Comparison of ENCODE assay signal across 8 cellular contexts in the genomic region with DNA sequence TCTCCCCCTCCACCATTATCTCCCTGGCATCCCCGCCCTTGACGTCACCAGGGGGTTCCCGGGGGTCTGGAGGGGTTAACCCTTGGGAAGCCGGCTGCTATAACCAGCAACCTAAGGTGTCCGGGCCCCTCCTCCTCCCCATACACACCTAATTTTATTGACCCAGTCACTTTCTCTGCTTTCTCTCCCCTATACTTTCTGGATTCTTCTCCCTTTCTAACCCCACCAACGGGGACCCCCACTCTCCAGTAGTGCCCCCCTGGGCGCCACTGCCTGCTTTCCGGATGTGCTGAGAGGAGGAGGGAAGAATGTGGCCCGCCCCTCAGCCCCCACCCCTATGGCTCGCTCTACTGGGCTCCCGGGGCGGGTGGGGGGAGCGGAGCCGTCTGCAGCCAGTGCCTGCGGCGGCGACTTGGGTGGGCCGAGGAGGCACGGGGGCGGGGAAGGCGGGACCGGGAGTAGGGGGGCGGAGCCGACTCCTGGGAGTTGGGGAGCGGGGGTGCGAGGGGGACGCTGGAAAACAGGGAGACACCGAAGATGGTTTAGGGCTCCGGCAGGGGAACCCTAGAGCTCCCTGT. TPM values are rescaled to one million over a fixed set of nuclear protein-coding genes. Genes with fewer than 3 reads are reported as not detected.
DNase-seq lines count a peak whose midpoint lies in the region; ATAC-seq, FAIRE-seq and TF ChIP-seq lines count a peak whose summit lies in the region.

No MANE protein-coding gene starts in this region.

- no peaks in the 10 kb centered on the region for H3K9me3 ChIP-seq in CD8-positive, alpha-beta T cell (ENCODE audit: low read length)
- H3K9me3 ChIP-seq in HUES6 (ENCODE audit: control insufficient read depth, insufficient read depth, low read depth, low read length): no peaks in the 10 kb centered on the region
- no peaks in the 10 kb centered on the region for H3K9me3 ChIP-seq in neural progenitor cell (ENCODE audit: low read depth)

- no peaks in the 10 kb centered on the region for H3K36me3 ChIP-seq in CD8-positive, alpha-beta T cell (ENCODE audit: insufficient read depth, low read length)
- H3K36me3 ChIP-seq in HUES6 (ENCODE audit: control insufficient read depth, insufficient read depth, low read length) (0 out of 2 replicates have a peak, but pooled peaks cover 2% of the 10 kb centered on the region), neural progenitor cell (no peaks in the 10 kb centered on the region)

- H3K27me3 ChIP-seq in CD8-positive, alpha-beta T cell (ENCODE audit: insufficient read depth, low read length): no peaks in the 10 kb centered on the region
- H3K27me3 ChIP-seq in HUES6 (ENCODE audit: control insufficient read depth, insufficient read depth, low read length): no peaks in the 10 kb centered on the region
- peaks cover 16% of the 10 kb centered on the region for H3K27me3 ChIP-seq in neural progenitor cell

- H3K27ac ChIP-seq in CD8-positive, alpha-beta T cell (ENCODE audit: low read depth, low read length): no peak overlapping the region
- H3K27ac ChIP-seq in HUES6 (ENCODE audit: low read depth, low read length): peak overlapping the region; percentile 74
- peak overlapping the region; percentile 35 for H3K27ac ChIP-seq in neural progenitor cell

- no peak overlapping the region for H3K27ac Mint-ChIP-seq in CD8-positive, alpha-beta T cell
- no peak overlapping the region for H3K27ac Mint-ChIP-seq in activated CD8-positive, alpha-beta memory T cell treated with anti-CD3 and anti-CD28 coated beads, Interleukin-2, amount 10 ng/mL, durations not matched to agents 7 days and 5 days
- H3K27ac Mint-ChIP-seq in neural progenitor cell: no peak overlapping the region

- peaks cover 2% of the 10 kb centered on the region for H3K36me3 Mint-ChIP-seq in CD8-positive, alpha-beta T cell
- H3K36me3 Mint-ChIP-seq in activated CD8-positive, alpha-beta memory T cell treated with anti-CD3 and anti-CD28 coated beads, Interleukin-2, amount 10 ng/mL, durations not matched to agents 7 days and 5 days: no peaks in the 10 kb centered on the region
- H3K36me3 Mint-ChIP-seq in neural progenitor cell: no peaks in the 10 kb centered on the region

- FAIRE-seq in frontal cortex (lab: Jason Lieb, UNC) (no peak), GM12891 (lab: Jason Lieb, UNC) (no peak)

- CTCF ChIA-PET in CD8-positive, alpha-beta T cell (lab: Charles Lee): interaction anchor here (1.0 to 12.6 kb wide), 12 partner anchors 9 to 184 kb away, joined by 3 to 177 read pairs (median 7); a partner anchor contains a TSS
- CTCF ChIA-PET in activated CD8-positive, alpha-beta memory T cell treated with anti-CD3 and anti-CD28 coated beads, Interleukin-2, amount 10 ng/mL, durations not matched to agents 7 days and 5 days (lab: Charles Lee): interaction anchor here (0.6 to 15.0 kb wide), 17 partner anchors 10 to 280 kb away, joined by 3 to 193 read pairs (median 6); a partner anchor contains a TSS

- H3K4me3 Mint-ChIP-seq in CD8-positive, alpha-beta T cell: peak overlapping the region; percentile 92
- peak overlapping the region; percentile 82 for H3K4me3 Mint-ChIP-seq in activated CD8-positive, alpha-beta memory T cell treated with anti-CD3 and anti-CD28 coated beads, Interleukin-2, amount 10 ng/mL, durations not matched to agents 7 days and 5 days
- H3K4me3 Mint-ChIP-seq in neural progenitor cell: peak overlapping the region; percentile 89

- no peak overlapping the region for H2AFZ ChIP-seq in neural progenitor cell (replicated peaks)

- H4K20me1 ChIP-seq in neural progenitor cell (ENCODE audit: low read depth): peaks cover 20% of the 10 kb centered on the region

- H3K9ac ChIP-seq in HUES6 (ENCODE audit: low read length): peak overlapping the region; percentile 76
- H3K9ac ChIP-seq in neural progenitor cell: no peak overlapping the region

- peak overlapping the region; percentile 86 for H3K4me2 ChIP-seq in neural progenitor cell

- ATAC-seq in CD8-positive, alpha-beta T cell: no peak
- peak; percentile 13 for ATAC-seq in activated CD8-positive, alpha-beta memory T cell treated with anti-CD3 and anti-CD28 coated beads, Interleukin-2, amount 10 ng/mL, durations not matched to agents 7 days and 5 days
- no peak for ATAC-seq in HG03342 (IDR thresholded peaks at IDR 0.05; ENCODE audit: unreplicated experiment)

- TF ChIP-seq CTCF in CD8-positive, alpha-beta T cell (IDR thresholded peaks at IDR 0.05): no peak
- TF ChIP-seq CTCF in neural progenitor cell (IDR thresholded peaks at IDR 0.05): no peak

- peak in 3 of 7 experiments; percentile 39 to 55 (median 43) for DNase-seq in CD8-positive, alpha-beta T cell
- DNase-seq in activated CD8-positive, alpha-beta memory T cell treated with anti-CD3 and anti-CD28 coated beads, Interleukin-2, amount 10 ng/mL, durations not matched to agents 7 days and 5 days: peak; percentile 66
- peak; percentile 61 to 70 for DNase-seq in frontal cortex (ENCODE audit: low spot score in 2 of 2)
- DNase-seq in neural progenitor cell (ENCODE audit: low spot score): peak; percentile 87
- no peak for DNase-seq in NCI-H2107 (lab: John Stamatoyannopoulos, UW)
- DNase-seq in GM12891 (ENCODE audit: insufficient read length, low spot score): no peak

- peaks cover 34% of the 10 kb centered on the region for H3K4me1 Mint-ChIP-seq in CD8-positive, alpha-beta T cell (ENCODE audit: low read depth)
- H3K4me1 Mint-ChIP-seq in activated CD8-positive, alpha-beta memory T cell treated with anti-CD3 and anti-CD28 coated beads, Interleukin-2, amount 10 ng/mL, durations not matched to agents 7 days and 5 days: peaks cover 46% of the 10 kb centered on the region
- H3K4me1 Mint-ChIP-seq in neural progenitor cell: peaks cover 30% of the 10 kb centered on the region

- no peak for TF ChIP-seq POLR2A in GM12891 (IDR thresholded peaks at IDR 0.05; ENCODE audit: low read depth, low read length)

- H3K4me1 ChIP-seq in CD8-positive, alpha-beta T cell (ENCODE audit: insufficient read depth, low read length): peaks cover 20% of the 10 kb centered on the region
- H3K4me1 ChIP-seq in HUES6 (ENCODE audit: control insufficient read depth, insufficient read depth, low read length) (peaks cover 17% of the 10 kb centered on the region), neural progenitor cell (peaks cover 20% of the 10 kb centered on the region)

- intact Hi-C loops in CD8-positive, alpha-beta T cell (cut with DNase I, micrococcal nuclease): loop anchor here in 1 of 2 experiments (5.0 to 10.0 kb wide), 2 partner anchors 281 to 383 kb away; a partner anchor contains a TSS

- H3F3A ChIP-seq in neural progenitor cell (ENCODE audit: low read depth): peaks cover 33% of the 10 kb centered on the region

- H3K79me2 ChIP-seq in neural progenitor cell (ENCODE audit: low read depth): no peaks in the 10 kb centered on the region

- POLR2A ChIA-PET in CD8-positive, alpha-beta T cell (lab: Charles Lee): interaction anchor here (0.8 to 2.9 kb wide), 5 partner anchors 16 to 59 kb away, joined by 3 to 20 read pairs (median 4); a partner anchor contains a TSS

- peaks cover 3% of the 10 kb centered on the region for H3K27me3 Mint-ChIP-seq in CD8-positive, alpha-beta T cell (ENCODE audit: low read depth)
- peaks cover 18% of the 10 kb centered on the region for H3K27me3 Mint-ChIP-seq in activated CD8-positive, alpha-beta memory T cell treated with anti-CD3 and anti-CD28 coated beads, Interleukin-2, amount 10 ng/mL, durations not matched to agents 7 days and 5 days
- peaks cover 39% of the 10 kb centered on the region for H3K27me3 Mint-ChIP-seq in neural progenitor cell (ENCODE audit: insufficient read depth, low read depth)

- H3K9me3 Mint-ChIP-seq in CD8-positive, alpha-beta T cell: no peaks in the 10 kb centered on the region
- H3K9me3 Mint-ChIP-seq in activated CD8-positive, alpha-beta memory T cell treated with anti-CD3 and anti-CD28 coated beads, Interleukin-2, amount 10 ng/mL, durations not matched to agents 7 days and 5 days (ENCODE audit: low read depth): no peaks in the 10 kb centered on the region
- H3K9me3 Mint-ChIP-seq in neural progenitor cell: no peaks in the 10 kb centered on the region

- H3K4me3 ChIP-seq in CD8-positive, alpha-beta T cell (ENCODE audit: low read depth, low read length): peak overlapping the region; percentile 52
- H3K4me3 ChIP-seq in HUES6 (ENCODE audit: low read depth, low read length) (peak overlapping the region; percentile 80), neural progenitor cell (peak overlapping the region; percentile 53)

TF ChIP-seq in GM12891, 5 proteins besides CTCF, POLR2A, EP300 and RAD21 (continues in another document):
- no peak for TF ChIP-seq PAX5 (IDR thresholded peaks at IDR 0.05; ENCODE audit: insufficient read depth, low read length, severe bottlenecking)
- no peak for TF ChIP-seq SPI1 (IDR thresholded peaks at IDR 0.05; ENCODE audit: low read depth, low read length)

RNA-seq across cellular contexts. Expression of a gene that starts 1.8 kb away (rescaled TPM):
- total RNA-seq in CD8-positive, alpha-beta T cell: 1 to 10 TPM in 1 of 2 experiments, under 1 TPM in 1; 0.67 to 1.2 TPM
- under 1 TPM; 0.52 to 0.53 TPM for total RNA-seq in activated CD8-positive, alpha-beta memory T cell treated with anti-CD3 and anti-CD28 coated beads, Interleukin-2, amount 10 ng/mL, durations not matched to agents 7 days and 5 days
- under 0.01 TPM for total RNA-seq in frontal cortex
- total RNA-seq in neural progenitor cell (ENCODE audit: low replicate concordance): 0.12 and 0.71 TPM in 2 replicates
- polyA plus RNA-seq in GM12891 (2012; ENCODE audit: low read depth, missing spikeins): 0.42 TPM

RNA-seq across cellular contexts. Expression of a gene that starts 6.3 kb away (rescaled TPM):
- total RNA-seq in CD8-positive, alpha-beta T cell: not detected
- total RNA-seq in activated CD8-positive, alpha-beta memory T cell treated with anti-CD3 and anti-CD28 coated beads, Interleukin-2, amount 10 ng/mL, durations not matched to agents 7 days and 5 days: under 1 TPM in 1 of 2 experiments, not detected in 1; 0.35 TPM
- total RNA-seq in frontal cortex (not detected), neural progenitor cell (ENCODE audit: low replicate concordance) (2.6 TPM in 1 of 2 replicates, not detected in the other)
- 0.41 TPM for polyA plus RNA-seq in GM12891 (2012; ENCODE audit: low read depth, missing spikeins)

RNA-seq across cellular contexts. Expression of a gene that starts 18.3 kb away (rescaled TPM):
- total RNA-seq in CD8-positive, alpha-beta T cell: 100 to 1,000 TPM; 367 to 377 TPM
- 100 to 1,000 TPM; 234 to 363 TPM for total RNA-seq in activated CD8-positive, alpha-beta memory T cell treated with anti-CD3 and anti-CD28 coated beads, Interleukin-2, amount 10 ng/mL, durations not matched to agents 7 days and 5 days
- total RNA-seq in frontal cortex (1.2 TPM), neural progenitor cell (ENCODE audit: low replicate concordance) (0.62 TPM in 1 of 2 replicates, not detected in the other)
- polyA plus RNA-seq in GM12891 (2012; ENCODE audit: low read depth, missing spikeins): 71.0 TPM

RNA-seq across cellular contexts. Expression of a gene that starts 26.5 kb away (rescaled TPM):
- 100 to 1,000 TPM; 213 to 226 TPM for total RNA-seq in CD8-positive, alpha-beta T cell
- total RNA-seq in activated CD8-positive, alpha-beta memory T cell treated with anti-CD3 and anti-CD28 coated beads, Interleukin-2, amount 10 ng/mL, durations not matched to agents 7 days and 5 days: 100 to 1,000 TPM; 283 to 384 TPM
- total RNA-seq in frontal cortex: 82.3 TPM
- total RNA-seq in neural progenitor cell (ENCODE audit: low replicate concordance): 109 and 116 TPM in 2 replicates
- 93.4 TPM for polyA plus RNA-seq in GM12891 (2012; ENCODE audit: low read depth, missing spikeins)

RNA-seq across cellular contexts. Expression of a gene that starts 26.8 kb away (rescaled TPM):
- under 1 TPM; 0.17 to 0.24 TPM for total RNA-seq in CD8-positive, alpha-beta T cell
- total RNA-seq in activated CD8-positive, alpha-beta memory T cell treated with anti-CD3 and anti-CD28 coated beads, Interleukin-2, amount 10 ng/mL, durations not matched to agents 7 days and 5 days: not detected
- not detected for total RNA-seq in frontal cortex
- total RNA-seq in neural progenitor cell (ENCODE audit: low replicate concordance): 0.06 TPM in 1 of 2 replicates, not detected in the other
- 0.15 TPM for polyA plus RNA-seq in GM12891 (2012; ENCODE audit: low read depth, missing spikeins)

Comparison
In these comparisons a context has a peak if more than half of its experiments do, and no peak if none do; other contexts are left out.
1. DNase-seq: peak in activated CD8-positive, alpha-beta memory T cell treated with anti-CD3 and anti-CD28 coated beads, Interleukin-2, amount 10 ng/mL, durations not matched to agents 7 days and 5 days (single experiment), frontal cortex (2 of 2) and neural progenitor cell (single experiment); none in NCI-H2107 (single experiment) and GM12891 (single experiment).
2. RNA of a gene that starts 18.3 kb away (total RNA-seq): 367 to 377 TPM in CD8-positive, alpha-beta T cell and 234 to 363 TPM in activated CD8-positive, alpha-beta memory T cell treated with anti-CD3 and anti-CD28 coated beads, Interleukin-2, amount 10 ng/mL, durations not matched to agents 7 days and 5 days; 1.2 TPM in frontal cortex (single experiment) and 0.62 TPM in neural progenitor cell; every median in the first group is over 100 times any median in the second.
3. Peak in every context shown above with its lines, with median percentiles within 50 percentile points of each other: H3K4me3 ChIP-seq and H3K4me3 Mint-ChIP-seq.